ENCODE assay signal across 29 cellular contexts in the genomic region with DNA sequence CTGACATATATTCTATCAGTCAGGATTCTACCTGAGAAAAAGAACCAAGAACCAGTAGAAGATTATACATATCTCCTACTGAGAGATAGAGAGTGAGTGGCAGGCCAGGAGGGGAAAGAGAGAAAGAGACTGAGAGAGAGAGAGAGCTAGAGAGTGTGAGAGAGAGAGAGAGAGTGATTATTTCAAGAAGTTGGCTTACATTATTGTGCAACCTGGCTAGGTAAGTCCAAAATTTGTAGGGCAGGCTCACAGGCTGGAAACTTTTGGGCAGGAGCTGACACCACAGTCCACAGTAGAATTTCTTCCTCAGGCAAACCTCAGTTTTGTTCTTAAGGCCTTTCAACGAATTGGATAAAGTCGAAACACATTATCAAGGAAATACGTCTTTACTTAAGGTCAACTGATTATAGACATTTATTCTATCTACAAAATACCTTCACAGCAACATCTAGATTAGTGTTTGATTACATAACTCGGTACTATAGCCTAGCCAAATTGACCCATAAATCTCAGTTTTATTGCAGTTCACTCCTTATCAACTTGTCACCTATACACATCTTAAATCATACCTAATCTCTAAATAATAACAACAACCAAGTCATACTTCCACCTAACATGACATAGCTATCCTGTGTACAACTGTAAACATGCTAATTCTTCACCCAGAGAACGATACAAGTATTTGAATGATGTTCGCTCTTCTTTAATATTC. TPM values are rescaled to one million over a fixed set of nuclear protein-coding genes. Genes with fewer than 3 reads are reported as not detected.
"Had no signal": no experiment of that assay in that cellular context is flagged by ENCODE, and none has a peak within 500 bp of the region (broad histone marks: within the 10 kb centered on the region; RNA-seq: fewer than 3 reads in every experiment).

No MANE protein-coding gene starts in this region.

- H3K9me3 ChIP-seq: colonic mucosa, esophagus squamous epithelium, gastrocnemius medialis, heart right ventricle, lower lobe of right lung had no signal

- ATAC-seq: effector memory CD8-positive, alpha-beta T cell; esophagus mucosa; gastrocnemius medialis; heart right ventricle; left cardiac atrium; left lung; left ventricle myocardium superior; lower lobe of right lung had no signal

- H3K36me3 ChIP-seq: colonic mucosa, esophagus squamous epithelium, gastrocnemius medialis, heart right ventricle, left lung, lower lobe of right lung had no signal

- DNase-seq: colonic mucosa; cortex of kidney; effector CD8-positive, alpha-beta T cell; effector memory CD8-positive, alpha-beta T cell; endodermal cell; erythroblast; esophagus squamous epithelium; foreskin fibroblast; foreskin melanocyte; gastrocnemius medialis; glutamatergic neuron; head of caudate nucleus; heart right ventricle; hippocampal formation; left cardiac atrium; left lung; left ventricle myocardium superior; lower lobe of right lung; mesenchymal stem cell had no signal

- H3K4me1 ChIP-seq: colonic mucosa, esophagus squamous epithelium, gastrocnemius medialis, heart right ventricle, left lung, lower lobe of right lung had no signal

- H3K27ac ChIP-seq: colonic mucosa, epithelial cell of prostate, esophagus squamous epithelium, gastrocnemius medialis, heart right ventricle, left lung, lower lobe of right lung had no signal

- H3K27me3 ChIP-seq: colonic mucosa, esophagus squamous epithelium, gastrocnemius medialis, left lung had no signal

- H3K4me3 ChIP-seq: colonic mucosa, esophagus squamous epithelium, gastrocnemius medialis, heart right ventricle, left lung, lower lobe of right lung had no signal

- FAIRE-seq: endometrium, islet of Langerhans, keratinocyte had no signal

RNA-seq across cellular contexts. Expression of gene CYP2C18, which starts 17.0 kb away (rescaled TPM):
- total RNA-seq: dermis microvascular lymphatic vessel endothelial cell, endodermal cell, glomerular endothelial cell, heart right ventricle, kidney epithelial cell, left ventricle myocardium superior, lung microvascular endothelial cell, mesothelial cell of epicardium had no signal
- polyA plus RNA-seq: heart right ventricle had no signal
